Comparison of ENCODE assay signal across 19 cellular contexts in the genomic region with DNA sequence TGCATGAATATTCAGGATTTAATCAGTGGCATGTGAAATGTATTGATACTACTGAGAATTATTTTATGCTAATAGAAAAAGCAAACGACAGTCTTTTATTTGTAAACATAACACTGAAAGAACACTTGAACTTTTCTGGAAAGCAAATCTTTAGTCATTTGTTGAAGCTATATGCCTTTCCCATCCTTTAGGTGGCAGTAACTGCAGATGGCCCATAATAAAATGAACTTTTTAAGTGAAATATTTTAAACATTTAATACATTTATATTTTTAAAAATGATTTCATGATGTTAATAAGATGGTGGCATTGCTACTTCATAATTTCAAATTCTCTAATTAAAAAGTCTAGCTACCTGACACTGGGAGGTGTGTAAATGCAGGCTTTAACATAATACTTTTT. TPM values are rescaled to one million over a fixed set of nuclear protein-coding genes. Genes with fewer than 3 reads are reported as not detected.
DNase-seq lines count a peak whose midpoint lies in the region; ATAC-seq, FAIRE-seq and TF ChIP-seq lines count a peak whose summit lies in the region.
"Had no signal": no experiment of that assay in that cellular context is flagged by ENCODE, and none has a peak within 500 bp of the region (broad histone marks: within the 10 kb centered on the region; RNA-seq: fewer than 3 reads in every experiment).

No MANE protein-coding gene starts in this region.

- no peak for FAIRE-seq in HepG2 (lab: Jason Lieb, UNC)

- no peaks in the 10 kb centered on the region for H4K20me1 ChIP-seq in HepG2 (ENCODE audit: insufficient read depth, low read length)

- H3K9me3 ChIP-seq in right lobe of liver, result no peaks in the 10 kb centered on the region
- no peaks in the 10 kb centered on the region for H3K9me3 ChIP-seq in HepG2 (ENCODE audit: low read length)
- no peaks in the 10 kb centered on the region for H3K9me3 ChIP-seq in vagina

- 28% methylated on average over 1 of the region's 1 CpG for WGBS in right lobe of liver (ENCODE audit: insufficient coverage, low coverage, low lambda C conversion rate, missing lambda C conversion rate)
- 3% methylated on average over 1 of the region's 1 CpG for WGBS in HepG2 (ENCODE audit: low lambda C conversion rate)

- POLR2A ChIA-PET in HepG2 (lab: Yijun Ruan, JAX), result no interaction called here

- TF ChIP-seq POLR2A in right lobe of liver (IDR thresholded peaks at IDR 0.05), result no peak
- TF ChIP-seq POLR2A in HepG2 (IDR thresholded peaks at IDR 0.05; ENCODE audit: insufficient read depth in 1 of 2, low read depth in 2 of 2, low read length in 2 of 2), result no peak
- TF ChIP-seq POLR2A in vagina (IDR thresholded peaks at IDR 0.05), result no peak

- H3K27me3 ChIP-seq in right lobe of liver, result no peaks in the 10 kb centered on the region
- H3K27me3 ChIP-seq in HepG2 (ENCODE audit: control insufficient read depth in 1 of 2, insufficient read depth in 2 of 2, low read length in 2 of 2), result no peaks in the 10 kb centered on the region; a peak in 1 of 5 replicates
- no peaks in the 10 kb centered on the region for H3K27me3 ChIP-seq in vagina

- in situ Hi-C loops in HepG2 (cut with HindIII; ENCODE audit: extremely low pct_ligation_motif_present, low pct_unique_long_range_greater_than_20kb), result loop anchor here (25.0 kb wide), 1 partner anchor 937 kb away; no protein-coding TSS in a partner anchor
- in situ Hi-C loops in astrocyte of the cerebellum (cut with HindIII; ENCODE audit: low sequenced_read_pairs), result loop anchor here (25.0 kb wide), 1 partner anchor 512 kb away; the partner anchor contains the start of gene PHLDA1

- peak in 3 of 4 donors; percentile 6 to 30 (median 25) for TF ChIP-seq CTCF in right lobe of liver (IDR thresholded peaks at IDR 0.05)
- TF ChIP-seq CTCF in HepG2 (CRISPR knock-in tag; IDR thresholded peaks at IDR 0.05), result no peak
- TF ChIP-seq CTCF in astrocyte of the cerebellum (IDR thresholded peaks at IDR 0.05; ENCODE audit: low read depth, low read length, missing control alignments), result peak; percentile 44
- TF ChIP-seq CTCF in foreskin fibroblast (IDR thresholded peaks at IDR 0.05; ENCODE audit: low read depth, low read length), result peak; percentile 33
- TF ChIP-seq CTCF in vagina (IDR thresholded peaks at IDR 0.05), result no peak

- no peak for TF ChIP-seq RAD21 in HepG2 (CRISPR knock-in tag; IDR thresholded peaks at IDR 0.05)

- intact Hi-C loops in right lobe of liver (cut with DNase I) (loop anchor here (10.0 kb wide), 1 partner anchor 510 kb away; the partner anchor contains the start of gene PHLDA1 (in 2 of the 2)), HepG2 (cut with micrococcal nuclease; ENCODE audit: unreplicated experiment) (loop anchor here (10.0 kb wide), 3 partner anchors 100 to 940 kb away; no protein-coding TSS in a partner anchor), vagina (cut with DNase I) (loop anchor here (5.0 kb wide), 1 partner anchor 512 kb away; no protein-coding TSS in a partner anchor)

- H3K4me3 ChIP-seq in right lobe of liver (no peak overlapping the region), HepG2 (replicated peaks in 1 of 3; ENCODE audit: insufficient read depth in 1 of 3, low read depth in 2 of 3, low read length in 3 of 3) (no peak overlapping the region), astrocyte of the cerebellum (ENCODE audit: low read depth, low read length) (no peak overlapping the region), foreskin fibroblast (ENCODE audit: low read depth in 1 of 2, low read length in 2 of 2) (no peak overlapping the region), vagina (no peak overlapping the region)
- H3K4me3 ChIP-seq: SK-N-MC had no signal

- no peaks in the 10 kb centered on the region for H3K79me2 ChIP-seq in HepG2 (ENCODE audit: insufficient read depth, low read length)

- ATAC-seq in right lobe of liver (no peak), HepG2 (no peak), GM19452 (IDR thresholded peaks at IDR 0.05; ENCODE audit: unreplicated experiment) (no peak)
- ATAC-seq: activated CD8-positive, alpha-beta memory T cell treated with anti-CD3 and anti-CD28 coated beads, Interleukin-2, amount 10 ng/mL, durations not matched to agents 7 days and 5 days; left colon had no signal

- no peak overlapping the region for H3K4me2 ChIP-seq in HepG2 (ENCODE audit: low read depth, low read length)

- TF ChIP-seq EP300 in HepG2 (IDR thresholded peaks at IDR 0.05; ENCODE audit: low read depth in 2 of 2, low read length in 2 of 2) (no peak), HepG2 (CRISPR knock-in tag; IDR thresholded peaks at IDR 0.05; ENCODE audit: borderline replicate concordance) (no peak)

- no TSS peak for BruUV-seq in HepG2 (replicated peaks; lab: Mats Ljungman, UMichigan)

- no peaks in the 10 kb centered on the region for H3K4me1 ChIP-seq in right lobe of liver
- H3K4me1 ChIP-seq in HepG2 (ENCODE audit: insufficient read depth, low read length), result peaks cover 5% of the 10 kb centered on the region; the same call in 1 of the 2 replicates
- H3K4me1 ChIP-seq in vagina, result no peaks in the 10 kb centered on the region

- CTCF ChIA-PET in HepG2 (lab: Yijun Ruan, JAX; ENCODE audit: low intra/inter-chr PET ratio, low total read pairs), result no interaction called here

- H3K9ac ChIP-seq in HepG2 (ENCODE audit: insufficient read depth, low read depth, low read length), result no peak overlapping the region

- H3K36me3 ChIP-seq in right lobe of liver (no peaks in the 10 kb centered on the region), HepG2 (replicated peaks in 1 of 2; ENCODE audit: control insufficient read depth in 1 of 2, insufficient read depth in 2 of 2, low read length in 2 of 2) (no peaks in the 10 kb centered on the region), vagina (no peaks in the 10 kb centered on the region)

- H2AFZ ChIP-seq in HepG2 (ENCODE audit: low read length), result no peak overlapping the region

- H3K27ac ChIP-seq in right lobe of liver (no peak overlapping the region), HepG2 (ENCODE audit: extremely low read length, insufficient read depth, low read length) (no peak overlapping the region), vagina (no peak overlapping the region)
- H3K27ac ChIP-seq: epithelial cell of prostate, SK-N-MC had no signal

- no peak for DNase-seq in right lobe of liver
- DNase-seq in HepG2 (ENCODE audit: low spot score), result no peak
- DNase-seq in astrocyte of the cerebellum (ENCODE audit: low read depth), result no peak
- peak in 1 of 2 donors; percentile 43 for DNase-seq in foreskin fibroblast
- DNase-seq in vagina (ENCODE audit: extremely low spot score in 2 of 2), result no peak
- DNase-seq in mucosa of gallbladder (ENCODE audit: low spot score), result no peak
- DNase-seq in NCI-H2081 (lab: John Stamatoyannopoulos, UW), result no peak
- DNase-seq: activated CD8-positive, alpha-beta memory T cell treated with anti-CD3 and anti-CD28 coated beads, Interleukin-2, amount 10 ng/mL, durations not matched to agents 7 days and 5 days; activated naive CD4-positive, alpha-beta T cell treated with anti-CD3 and anti-CD28 coated beads for 36 hours; cerebellar nuclear complex; HCEC 1CT; hippocampal formation; KG1; left colon; stimulated activated CD4-positive, alpha-beta T cell treated with anti-CD3 and anti-CD28 coated beads, Interleukin-2, amount 100 ng/mL, for 48 hours; trophoblast cell had no signal

RNA-seq across cellular contexts. Expression of gene KRR1, which starts 13.9 kb away (rescaled TPM):
- total RNA-seq in right lobe of liver, result 10 to 100 TPM; 14.1 to 25.3 (median 20.3) TPM
- 103 and 161 TPM in 2 replicates for total RNA-seq in HepG2 (2016; rRNA removed; fragmentation: Illumina TruSeq; extraction: Trizol)
- total RNA-seq in HepG2 (2016; cell fraction: cytosol; rRNA removed; fragmentation: Illumina TruSeq; extraction: Trizol; ENCODE audit: low read depth), result 8.5 and 10.4 TPM in 2 replicates
- 98.7 and 161 TPM in 2 replicates for total RNA-seq in HepG2 (2016; cell fraction: insoluble cytoplasmic fraction; rRNA removed; fragmentation: Illumina TruSeq; extraction: Trizol)
- 15.5 and 22.5 TPM in 2 replicates for total RNA-seq in HepG2 (2016; cell fraction: membrane; rRNA removed; fragmentation: Illumina TruSeq; extraction: Trizol)
- total RNA-seq in HepG2 (2016; cell fraction: nucleus; rRNA removed; fragmentation: Illumina TruSeq; extraction: Trizol), result 70.4 and 75.4 TPM in 2 replicates
- polyA plus RNA-seq in HepG2 (2011; rRNA removed), result 12.4 and 19.3 TPM in 2 replicates
- polyA plus RNA-seq in HepG2 (2011; cell fraction: cytosol; rRNA removed), result 6.2 and 9.4 TPM in 2 replicates
- polyA plus RNA-seq in HepG2 (2011; cell fraction: nucleus; rRNA removed), result 12.0 and 14.6 TPM in 2 replicates
- polyA plus RNA-seq in HepG2 (2012), result 27.2 and 40.7 TPM in 2 replicates
- polyA plus RNA-seq in HepG2 (2016; cell fraction: cytosol; fragmentation: Illumina TruSeq; extraction: Trizol; ENCODE audit: low read depth), result 2.2 and 3.6 TPM in 2 replicates
- polyA plus RNA-seq in HepG2 (2016; cell fraction: insoluble cytoplasmic fraction; fragmentation: Illumina TruSeq; extraction: Trizol; ENCODE audit: low read depth), result 112 and 126 TPM in 2 replicates
- polyA plus RNA-seq in HepG2 (2016; cell fraction: membrane; fragmentation: Illumina TruSeq; extraction: Trizol; ENCODE audit: low read depth), result 5.4 and 6.5 TPM in 2 replicates
- polyA plus RNA-seq in HepG2 (2016; cell fraction: nucleus; fragmentation: Illumina TruSeq; extraction: Trizol; ENCODE audit: insufficient read depth, low read depth), result 71.8 and 72.7 TPM in 2 replicates
- 5.2 and 9.7 TPM in 2 replicates for polyA minus RNA-seq in HepG2 (2011; rRNA and poly(A)+ RNA removed; ENCODE audit: low replicate concordance)
- polyA minus RNA-seq in HepG2 (2011; cell fraction: cytosol; rRNA and poly(A)+ RNA removed), result 12.0 and 21.5 TPM in 2 replicates
- 83.9 and 96.6 TPM in 2 replicates for polyA minus RNA-seq in HepG2 (2011; cell fraction: nucleus; rRNA and poly(A)+ RNA removed)
- total RNA-seq in vagina, result 21.4 TPM
- 34.4 TPM for total RNA-seq in mucosa of gallbladder

RNA-seq across cellular contexts. Expression of gene GLIPR1, which starts 44.7 kb away (rescaled TPM):
- total RNA-seq in right lobe of liver (10 to 100 TPM in 1 of 6 experiments, 1 to 10 TPM in 5; 3.4 to 16.2 (median 4.0) TPM), HepG2 (2016; rRNA removed; fragmentation: Illumina TruSeq; extraction: Trizol) (2.8 and 5.0 TPM in 2 replicates), vagina (6.6 TPM), mucosa of gallbladder (44.4 TPM)
- 0.97 and 2.2 TPM in 2 replicates for total RNA-seq in HepG2 (2016; cell fraction: cytosol; rRNA removed; fragmentation: Illumina TruSeq; extraction: Trizol; ENCODE audit: low read depth)
- total RNA-seq in HepG2 (2016; cell fraction: insoluble cytoplasmic fraction; rRNA removed; fragmentation: Illumina TruSeq; extraction: Trizol), result 3.7 and 6.0 TPM in 2 replicates
- total RNA-seq in HepG2 (2016; cell fraction: membrane; rRNA removed; fragmentation: Illumina TruSeq; extraction: Trizol), result 1.9 and 4.2 TPM in 2 replicates
- 5.3 TPM in 2 replicates for total RNA-seq in HepG2 (2016; cell fraction: nucleus; rRNA removed; fragmentation: Illumina TruSeq; extraction: Trizol)
- polyA plus RNA-seq in HepG2 (2011; rRNA removed), result 1.9 and 4.9 TPM in 2 replicates
- polyA plus RNA-seq in HepG2 (2011; cell fraction: cytosol; rRNA removed), result 1.4 and 4.8 TPM in 2 replicates
- polyA plus RNA-seq in HepG2 (2011; cell fraction: nucleus; rRNA removed), result 2.1 and 2.5 TPM in 2 replicates
- 2.8 and 3.5 TPM in 2 replicates for polyA plus RNA-seq in HepG2 (2012)
- polyA plus RNA-seq in HepG2 (2016; cell fraction: cytosol; fragmentation: Illumina TruSeq; extraction: Trizol; ENCODE audit: low read depth), result 3.4 and 3.8 TPM in 2 replicates
- 3.4 and 4.5 TPM in 2 replicates for polyA plus RNA-seq in HepG2 (2016; cell fraction: insoluble cytoplasmic fraction; fragmentation: Illumina TruSeq; extraction: Trizol; ENCODE audit: low read depth)
- 3.0 TPM in 2 replicates for polyA plus RNA-seq in HepG2 (2016; cell fraction: membrane; fragmentation: Illumina TruSeq; extraction: Trizol; ENCODE audit: low read depth)
- 9.2 and 10.3 TPM in 2 replicates for polyA plus RNA-seq in HepG2 (2016; cell fraction: nucleus; fragmentation: Illumina TruSeq; extraction: Trizol; ENCODE audit: insufficient read depth, low read depth)
- 0.30 and 1.9 TPM in 2 replicates for polyA minus RNA-seq in HepG2 (2011; rRNA and poly(A)+ RNA removed; ENCODE audit: low replicate concordance)
- polyA minus RNA-seq in HepG2 (2011; cell fraction: cytosol; rRNA and poly(A)+ RNA removed), result 0.35 and 2.6 TPM in 2 replicates
- 4.8 and 7.2 TPM in 2 replicates for polyA minus RNA-seq in HepG2 (2011; cell fraction: nucleus; rRNA and poly(A)+ RNA removed)

Comparison
In these comparisons a context has a peak if more than half of its experiments do, and no peak if none do; other contexts are left out.
1. CTCF ChIP-seq: peak in right lobe of liver (3 of 4), astrocyte of the cerebellum (single experiment) and foreskin fibroblast (single experiment); none in HepG2 (single experiment) and vagina (0 of 3).